In the genomic region with DNA sequence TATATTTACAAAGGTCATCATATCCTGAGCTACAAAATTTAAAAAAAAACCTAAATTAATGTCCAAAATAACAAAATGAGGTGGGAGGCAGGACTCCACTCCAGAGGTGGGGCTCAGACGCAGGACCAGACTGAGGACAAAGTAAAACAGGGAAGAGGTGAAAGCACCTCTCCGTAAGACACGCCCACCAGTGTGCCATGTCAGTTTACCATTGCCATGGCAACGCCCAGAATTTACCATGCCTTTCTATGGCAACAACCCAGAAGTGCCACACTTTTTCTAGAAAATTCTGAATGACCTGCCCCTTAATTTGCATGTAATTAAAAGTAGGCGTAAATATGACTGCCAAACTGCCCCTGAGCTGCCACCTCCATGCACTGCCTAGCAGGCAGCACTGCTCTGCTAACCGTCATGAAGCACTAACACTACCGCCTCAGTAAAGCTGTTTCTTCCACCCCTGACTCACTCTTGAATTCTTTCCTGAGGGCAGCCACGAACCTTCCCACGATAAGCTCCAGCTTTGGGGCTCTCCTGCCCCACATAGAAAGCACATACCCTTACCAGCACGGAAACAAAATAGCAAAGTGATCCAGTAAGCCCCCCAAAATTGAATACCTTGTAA, we compare ENCODE assay signal across 18 cellular contexts.
"Had no signal": no experiment of that assay in that cellular context is flagged by ENCODE, and none has a peak within 500 bp of the region (broad histone marks: within the 10 kb centered on the region; RNA-seq: fewer than 3 reads in every experiment).

No MANE protein-coding gene starts in this region.

- H3K27ac Mint-ChIP-seq: activated B cell treated with CpG ODN at 0.5 μM for 24 hours; activated CD4-positive, alpha-beta T cell treated with anti-CD3 and anti-CD28 coated beads, Interleukin-2, amount 10 ng/mL, durations not matched to agents 7 days and 5 days; activated T-helper 2 cell treated with anti-CD3 and anti-CD28 coated beads, Interferon-gamma antibody, Interleukin-2, Interleukin-4, amounts not matched to agents 10 μg/mL and 5 μg/mL and 100 μg/mL, durations not matched to agents 14 hours and 24 hours and 36 hours; effector memory CD8-positive, alpha-beta T cell; T-helper 1 cell treated with Interleukin-12 subunit alpha and Interleukin-12 subunit beta and Interleukin-4 antibody, amounts not matched to agents 30 μg/mL and 1 μg/mL, for 36 hours had no signal

- H3K27ac ChIP-seq: adrenal gland, body of pancreas, psoas muscle, upper lobe of left lung had no signal

- H3K9me3 Mint-ChIP-seq: activated B cell treated with CpG ODN at 0.5 μM for 24 hours; activated CD4-positive, alpha-beta T cell treated with anti-CD3 and anti-CD28 coated beads, Interleukin-2, amount 10 ng/mL, durations not matched to agents 7 days and 5 days; activated T-helper 2 cell treated with anti-CD3 and anti-CD28 coated beads, Interferon-gamma antibody, Interleukin-2, Interleukin-4, amounts not matched to agents 10 μg/mL and 5 μg/mL and 100 μg/mL, durations not matched to agents 14 hours and 24 hours and 36 hours; central memory CD8-positive, alpha-beta T cell; effector memory CD8-positive, alpha-beta T cell; natural killer cell; T-helper 1 cell treated with Interleukin-12 subunit alpha and Interleukin-12 subunit beta and Interleukin-4 antibody, amounts not matched to agents 30 μg/mL and 1 μg/mL, for 36 hours had no signal

- H3K4me1 Mint-ChIP-seq: activated B cell treated with CpG ODN at 0.5 μM for 24 hours; activated CD4-positive, alpha-beta T cell treated with anti-CD3 and anti-CD28 coated beads, Interleukin-2, amount 10 ng/mL, durations not matched to agents 7 days and 5 days had no signal

- H3K9me3 ChIP-seq: adrenal gland, body of pancreas, psoas muscle, upper lobe of left lung had no signal

- H3K4me1 ChIP-seq: adrenal gland, body of pancreas, psoas muscle, upper lobe of left lung had no signal

- DNase-seq: activated B cell treated with CpG ODN at 0.5 μM for 24 hours; activated CD4-positive, alpha-beta T cell treated with anti-CD3 and anti-CD28 coated beads, Interleukin-2, amount 10 ng/mL, durations not matched to agents 7 days and 5 days; activated naive CD4-positive, alpha-beta T cell treated with anti-CD3 and anti-CD28 coated beads, Interleukin-2, amount 50 U/mL, for 16 hours; adrenal gland; body of pancreas; effector memory CD8-positive, alpha-beta T cell; glutamatergic neuron; mammary epithelial cell; natural killer cell; psoas muscle; stimulated activated CD4-positive, alpha-beta T cell treated with anti-CD3 and anti-CD28 coated beads, Interleukin-12 subunit alpha, Interleukin-12 subunit beta, amount 100 ng/mL, for 4 hours; stimulated activated naive CD4-positive, alpha-beta T cell treated with Interleukin-2 at 50 U/mL for 16 hours; upper lobe of left lung had no signal

- H3K4me3 Mint-ChIP-seq: activated B cell treated with CpG ODN at 0.5 μM for 24 hours; activated CD4-positive, alpha-beta T cell treated with anti-CD3 and anti-CD28 coated beads, Interleukin-2, amount 10 ng/mL, durations not matched to agents 7 days and 5 days; central memory CD8-positive, alpha-beta T cell; effector memory CD8-positive, alpha-beta T cell; natural killer cell; T-helper 1 cell treated with Interleukin-12 subunit alpha and Interleukin-12 subunit beta and Interleukin-4 antibody, amounts not matched to agents 30 μg/mL and 1 μg/mL, for 36 hours had no signal

- H3K4me3 ChIP-seq: adrenal gland, body of pancreas, psoas muscle, upper lobe of left lung had no signal

- H3K27me3 ChIP-seq: adrenal gland, body of pancreas, upper lobe of left lung had no signal

- H3K36me3 ChIP-seq: adrenal gland, upper lobe of left lung had no signal

- H3K36me3 Mint-ChIP-seq: natural killer cell had no signal

- ATAC-seq: body of pancreas; effector memory CD8-positive, alpha-beta T cell; left lobe of liver; natural killer cell; psoas muscle; sciatic nerve had no signal
